ENCODE assay signal across 8 cellular contexts in the genomic region with DNA sequence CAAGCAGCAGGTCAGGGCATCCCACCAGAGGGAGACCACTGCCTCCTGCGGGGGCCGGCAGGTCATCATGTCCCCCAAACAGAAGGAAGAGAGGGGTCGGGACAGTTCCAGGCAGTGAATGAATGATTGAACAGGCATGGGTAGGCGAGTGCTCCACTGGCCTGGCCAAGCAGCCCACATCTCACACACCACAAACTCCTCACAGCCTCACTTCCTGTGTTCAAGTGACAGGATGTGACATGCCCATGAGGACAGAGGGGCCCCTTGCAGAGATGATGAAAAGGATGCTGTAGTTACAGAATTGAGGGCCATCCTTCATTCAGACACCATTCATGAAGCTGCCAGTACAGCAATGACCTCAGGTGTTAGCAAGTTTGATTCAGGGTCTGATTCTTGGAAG. TPM values are rescaled to one million over a fixed set of nuclear protein-coding genes. Genes with fewer than 3 reads are reported as not detected.
DNase-seq lines count a peak whose midpoint lies in the region; ATAC-seq, FAIRE-seq and TF ChIP-seq lines count a peak whose summit lies in the region.

No MANE protein-coding gene starts in this region.

- no TSS peak for BruUV-seq in PC-9 (replicated peaks; lab: Mats Ljungman, UMichigan)

- POLR2A ChIA-PET in PC-9 (lab: Charles Lee; ENCODE audit: unreplicated experiment), result no interaction called here

- H3K4me2 ChIP-seq in PC-9, result no peak overlapping the region

- no peak for TF ChIP-seq CTCF in PC-9 (conservative IDR thresholded peaks at IDR 0.05)

- no peaks in the 10 kb centered on the region for H3K36me3 ChIP-seq in PC-9 (ENCODE audit: low read depth)

- intact Hi-C loops in PC-9 (cut with micrococcal nuclease; ENCODE audit: unreplicated experiment), result no loop called here

- peak; percentile 71 for DNase-seq in GM12892 (ENCODE audit: insufficient read length)
- DNase-seq in immature natural killer cell, result peak; percentile 79 to 82 (median 80)
- DNase-seq in HuH-7.5 (ENCODE audit: low spot score), result no peak
- no peak for DNase-seq in NCI-H128 (lab: John Stamatoyannopoulos, UW; ENCODE audit: unreplicated experiment)
- no peak for DNase-seq in NCI-H226
- no peak for DNase-seq in PC-9

- peaks cover 0 to 1% (median 0%) of the 10 kb centered on the region in 6 donors for H3K9me3 Mint-ChIP-seq in immature natural killer cell

- FAIRE-seq in GM12892 (lab: Jason Lieb, UNC), result peak; percentile 89

- peaks cover 88 to 90% of the 10 kb centered on the region in 2 donors for H3K4me1 Mint-ChIP-seq in immature natural killer cell

- no peaks in the 10 kb centered on the region for H4K20me1 ChIP-seq in PC-9 (ENCODE audit: insufficient read depth)

- H3K4me3 Mint-ChIP-seq in immature natural killer cell, result peak overlapping the region; percentile 74 to 82 (median 77)

- H3K9me3 ChIP-seq in PC-9 (ENCODE audit: insufficient read depth, low read depth), result no peaks in the 10 kb centered on the region

- peaks cover 6 to 28% (median 8%) of the 10 kb centered on the region in 3 donors for H3K27me3 Mint-ChIP-seq in immature natural killer cell (ENCODE audit: low read depth in 3 of 3)

- no peak overlapping the region for H3K27ac ChIP-seq in PC-9

- H3K4me3 ChIP-seq in PC-9, result no peak overlapping the region

- ATAC-seq in GM21717 (IDR thresholded peaks at IDR 0.05; ENCODE audit: unreplicated experiment), result peak; percentile 49

- H3K27ac Mint-ChIP-seq in immature natural killer cell, result peak overlapping the region; percentile 95 to 98 (median 97)

- no peaks in the 10 kb centered on the region for H3K4me1 ChIP-seq in PC-9 (replicated peaks; ENCODE audit: insufficient read depth)

- H3K36me3 Mint-ChIP-seq in immature natural killer cell, result peaks cover 0 to 8% (median 4%) of the 10 kb centered on the region in 3 donors

- CTCF ChIA-PET in PC-9 (lab: Charles Lee), result no interaction called here

- no peaks in the 10 kb centered on the region for H3K27me3 ChIP-seq in PC-9 (ENCODE audit: insufficient read depth, low read depth)

- no peaks in the 10 kb centered on the region for H3K79me2 ChIP-seq in PC-9 (ENCODE audit: low read depth)

- H2AFZ ChIP-seq in PC-9, result no peak overlapping the region

- TF ChIP-seq POLR2A in GM12892 (IDR thresholded peaks at IDR 0.05; ENCODE audit: low read depth, low read length) (no peak), Raji (IDR thresholded peaks at IDR 0.05; ENCODE audit: insufficient read depth, low read depth, low read length) (peak; percentile 49; the same call in 1 of the 2 replicates)

- no peaks in the 10 kb centered on the region for H3F3A ChIP-seq in PC-9 (ENCODE audit: insufficient read depth, low read depth)

- H3K9me2 ChIP-seq in PC-9 (ENCODE audit: insufficient read depth), result no peaks in the 10 kb centered on the region

RNA-seq across cellular contexts. Expression of gene IQSEC1, which starts 3.7 kb away (rescaled TPM):
- 11.1 TPM for polyA plus RNA-seq in GM12892 (2012; ENCODE audit: missing spikeins)
- 10 to 100 TPM in 2 of 3 donors, 1 to 10 TPM in 1; 9.0 to 40.5 (median 15.3) TPM for polyA plus RNA-seq in immature natural killer cell
- 30.1 and 30.7 TPM in 2 replicates for total RNA-seq in PC-9 (2021)

Comparison
In these comparisons a context has a peak if more than half of its experiments do, and no peak if none do; other contexts are left out.
1. DNase-seq: peak in GM12892 (single experiment) and immature natural killer cell (3 of 3); none in HuH-7.5 (single experiment), NCI-H128 (single experiment), NCI-H226 (single experiment) and PC-9 (0 of 2).